In the genomic region with DNA sequence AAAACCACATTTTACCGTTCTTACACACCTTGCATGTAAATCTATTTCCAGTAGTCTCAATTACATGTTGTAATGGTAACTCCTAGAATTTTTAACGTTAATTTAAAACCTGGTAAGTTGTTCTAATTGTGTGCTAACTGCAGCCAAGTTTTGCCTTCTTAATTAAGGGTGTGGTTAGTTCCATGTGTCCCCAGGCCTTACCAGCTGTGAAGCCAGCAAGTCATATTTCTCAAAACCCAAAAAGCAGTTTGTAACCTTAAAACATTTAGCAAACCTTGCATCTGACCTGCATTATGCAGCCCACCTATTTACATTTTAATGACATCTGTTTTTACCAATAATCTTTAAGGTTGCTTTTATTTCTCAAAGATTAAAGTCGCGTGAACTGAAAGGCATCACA, we compare ENCODE assay signal across 25 cellular contexts. TPM values are rescaled to one million over a fixed set of nuclear protein-coding genes. Genes with fewer than 3 reads are reported as not detected.
DNase-seq lines count a peak whose midpoint lies in the region; ATAC-seq and TF ChIP-seq lines count a peak whose summit lies in the region.
"Had no signal": no experiment of that assay in that cellular context is flagged by ENCODE, and none has a peak within 500 bp of the region (broad histone marks: within the 10 kb centered on the region; RNA-seq: fewer than 3 reads in every experiment).

No MANE protein-coding gene starts in this region.

- peaks cover 15% of the 10 kb centered on the region for H3K27me3 Mint-ChIP-seq in GM23338 (ENCODE audit: insufficient read depth, low read depth, poor library complexity)
- H3K27me3 Mint-ChIP-seq: activated naive CD8-positive, alpha-beta T cell treated with anti-CD3 and anti-CD28 coated beads, Interleukin-2, amount 50 U/mL, for 24 hours had no signal

- H3K36me3 ChIP-seq in GM23338 (ENCODE audit: insufficient read depth) (peaks cover 11% of the 10 kb centered on the region; the same call in 1 of the 2 replicates), NT2/D1 (ENCODE audit: insufficient read depth, insufficient read length, low read length) (peaks cover 24% of the 10 kb centered on the region), esophagus squamous epithelium (no peaks in the 10 kb centered on the region), neuron (ENCODE audit: insufficient read depth, low read length) (no peaks in the 10 kb centered on the region), vagina (peaks cover 0 to 4% of the 10 kb centered on the region in 2 donors), H7 (replicated peaks; ENCODE audit: control insufficient read depth, insufficient read depth, low read length) (no peaks in the 10 kb centered on the region)

- H3K27ac ChIP-seq in GM23338 (ENCODE audit: low read depth) (no peak overlapping the region; the same call in 1 of the 2 replicates), esophagus squamous epithelium (peak overlapping the region in 3 of 4 donors; percentile 62 to 74 (median 71)), vagina (no peak overlapping the region)
- H3K27ac ChIP-seq: parathyroid adenoma, PC-9 had no signal

- peak overlapping the region; percentile 61 for H3K9ac ChIP-seq in NT2/D1 (ENCODE audit: insufficient read length, low read depth)
- H3K9ac ChIP-seq: parathyroid adenoma had no signal

- H2AFZ ChIP-seq in GM23338 (no peak overlapping the region), neuron (ENCODE audit: low read depth, low read length) (no peak overlapping the region)
- H2AFZ ChIP-seq: parathyroid adenoma, PC-9 had no signal

- peak overlapping the region; percentile 75 for H3K4me3 Mint-ChIP-seq in GM23338
- H3K4me3 Mint-ChIP-seq: activated naive CD8-positive, alpha-beta T cell treated with anti-CD3 and anti-CD28 coated beads, Interleukin-2, amount 50 U/mL, for 24 hours; CD4-positive, alpha-beta memory T cell; stimulated activated effector memory CD8-positive, alpha-beta T cell treated with anti-CD3 and anti-CD28 coated beads, Interleukin-12 subunit alpha, Interleukin-12 subunit beta, amount 100 ng/mL, for 72 hours; T-helper 1 cell treated with Interleukin-12 subunit alpha and Interleukin-12 subunit beta and Interleukin-4 antibody, amounts not matched to agents 30 μg/mL and 1 μg/mL, for 36 hours had no signal

- peaks cover 34% of the 10 kb centered on the region for H3K9me3 ChIP-seq in NT2/D1 (ENCODE audit: insufficient read depth, low read length)
- H3K9me3 ChIP-seq in esophagus squamous epithelium, result peaks cover 0 to 8% (median 0%) of the 10 kb centered on the region in 3 donors
- H3K9me3 ChIP-seq in neuron (ENCODE audit: low read length), result peaks cover 6% of the 10 kb centered on the region
- H3K9me3 ChIP-seq in vagina, result no peaks in the 10 kb centered on the region

- DNase-seq in GM23338 (ENCODE audit: low spot score) (no peak), NT2/D1 (ENCODE audit: low read depth, low spot score) (no peak), esophagus squamous epithelium (lab: John Stamatoyannopoulos, UW) (no peak), retina (no peak), vagina (ENCODE audit: extremely low spot score in 2 of 2) (no peak), H7 (no peak)
- DNase-seq: activated CD8-positive, alpha-beta memory T cell treated with anti-CD3 and anti-CD28 coated beads, Interleukin-2, amount 50 U/mL, for 4 hours; activated effector memory CD4-positive, alpha-beta T cell treated with Interleukin-2 at 50 U/mL for 16 hours; activated naive CD8-positive, alpha-beta T cell treated with anti-CD3 and anti-CD28 coated beads, Interleukin-2, amount 50 U/mL, for 24 hours; CD4-positive, alpha-beta memory T cell; cortex of kidney; DMS79 treated with DMSO at 0.1 percent for 48 hours; foreskin melanocyte; IMR-90; kidney glomerular epithelial cell; mesenchymal stem cell; naive thymus-derived CD8-positive, alpha-beta T cell; NCI-H1694 treated with DMSO at 0.1 percent for 48 hours; NCI-H748 treated with DMSO at 0.1 percent for 48 hours; PC-9 had no signal

- peaks cover 27% of the 10 kb centered on the region for H3K79me2 ChIP-seq in GM23338 (replicated peaks; ENCODE audit: insufficient read depth)
- H3K79me2 ChIP-seq: parathyroid adenoma had no signal

- intact Hi-C loops in esophagus squamous epithelium (cut with DNase I), result no loop called here
- intact Hi-C loops in vagina (cut with DNase I), result no loop called here

- no peak overlapping the region for H3K27ac Mint-ChIP-seq in GM23338
- H3K27ac Mint-ChIP-seq: activated naive CD8-positive, alpha-beta T cell treated with anti-CD3 and anti-CD28 coated beads, Interleukin-2, amount 50 U/mL, for 24 hours; CD4-positive, alpha-beta memory T cell; naive thymus-derived CD8-positive, alpha-beta T cell; stimulated activated effector memory CD8-positive, alpha-beta T cell treated with anti-CD3 and anti-CD28 coated beads, Interleukin-12 subunit alpha, Interleukin-12 subunit beta, amount 100 ng/mL, for 72 hours; T-helper 1 cell treated with Interleukin-12 subunit alpha and Interleukin-12 subunit beta and Interleukin-4 antibody, amounts not matched to agents 30 μg/mL and 1 μg/mL, for 36 hours had no signal

- 54 to 64% methylated on average over 4 of the region's 4 CpGs for WGBS in esophagus squamous epithelium, 2 donors

- no peak for TF ChIP-seq POLR2A in esophagus squamous epithelium (IDR thresholded peaks at IDR 0.05)
- no peak for TF ChIP-seq POLR2A in vagina (IDR thresholded peaks at IDR 0.05)

- H4K20me1 ChIP-seq in GM23338 (replicated peaks; ENCODE audit: insufficient read depth), result no peaks in the 10 kb centered on the region; the same call in none of the 2 replicates

- no peaks in the 10 kb centered on the region for H3F3A ChIP-seq in GM23338 (replicated peaks; ENCODE audit: low read depth)

- H3K4me2 ChIP-seq in GM23338, result peak overlapping the region; percentile 76
- H3K4me2 ChIP-seq: PC-9 had no signal

- H3K4me1 ChIP-seq in GM23338 (ENCODE audit: insufficient read depth) (peaks cover 19% of the 10 kb centered on the region), NT2/D1 (ENCODE audit: insufficient read depth, insufficient read length) (no peaks in the 10 kb centered on the region), esophagus squamous epithelium (peaks cover 7 to 48% (median 13%) of the 10 kb centered on the region in 3 donors), neuron (ENCODE audit: insufficient read depth, low read length) (no peaks in the 10 kb centered on the region), vagina (peaks cover 18% of the 10 kb centered on the region)
- H3K4me1 ChIP-seq: parathyroid adenoma had no signal

- no peak for TF ChIP-seq CTCF in GM23338 (conservative IDR thresholded peaks at IDR 0.05; ENCODE audit: low read depth in 2 of 2)
- TF ChIP-seq CTCF in esophagus squamous epithelium (IDR thresholded peaks at IDR 0.05), result no peak
- TF ChIP-seq CTCF in vagina (IDR thresholded peaks at IDR 0.05), result no peak

- no peak for ATAC-seq in GM23338
- ATAC-seq in GM19035 (IDR thresholded peaks at IDR 0.05; ENCODE audit: unreplicated experiment), result no peak
- ATAC-seq: activated naive CD8-positive, alpha-beta T cell treated with anti-CD3 and anti-CD28 coated beads, Interleukin-2, amount 50 U/mL, for 24 hours; naive thymus-derived CD8-positive, alpha-beta T cell; stimulated activated effector memory CD8-positive, alpha-beta T cell treated with anti-CD3 and anti-CD28 coated beads, Interleukin-12 subunit alpha, Interleukin-12 subunit beta, amount 100 ng/mL, for 72 hours had no signal

- peaks cover 40% of the 10 kb centered on the region for H3K4me1 Mint-ChIP-seq in GM23338
- H3K4me1 Mint-ChIP-seq: activated naive CD8-positive, alpha-beta T cell treated with anti-CD3 and anti-CD28 coated beads, Interleukin-2, amount 50 U/mL, for 24 hours; stimulated activated effector memory CD8-positive, alpha-beta T cell treated with anti-CD3 and anti-CD28 coated beads, Interleukin-12 subunit alpha, Interleukin-12 subunit beta, amount 100 ng/mL, for 72 hours had no signal

- peaks cover 37% of the 10 kb centered on the region for H3K36me3 Mint-ChIP-seq in GM23338 (ENCODE audit: low read depth)
- H3K36me3 Mint-ChIP-seq: stimulated activated effector memory CD8-positive, alpha-beta T cell treated with anti-CD3 and anti-CD28 coated beads, Interleukin-12 subunit alpha, Interleukin-12 subunit beta, amount 100 ng/mL, for 72 hours had no signal

- peaks cover 29% of the 10 kb centered on the region for H3K9me3 Mint-ChIP-seq in GM23338

- no peaks in the 10 kb centered on the region for H3K9me2 ChIP-seq in GM23338 (ENCODE audit: insufficient read depth)

- H3K4me3 ChIP-seq in GM23338, result peak overlapping the region; percentile 63
- H3K4me3 ChIP-seq in NT2/D1 (ENCODE audit: insufficient read length, low read depth), result peak overlapping the region; percentile 54
- H3K4me3 ChIP-seq in esophagus squamous epithelium, result peak overlapping the region in 3 of 4 donors; percentile 14 to 45 (median 27)
- H3K4me3 ChIP-seq in neuron (ENCODE audit: low read length), result peak overlapping the region; percentile 61
- no peak overlapping the region for H3K4me3 ChIP-seq in vagina
- H3K4me3 ChIP-seq in H7 (ENCODE audit: insufficient read depth, low read depth, low read length), result no peak overlapping the region
- H3K4me3 ChIP-seq: PC-9 had no signal

- H3K27me3 ChIP-seq in GM23338 (ENCODE audit: insufficient read depth) (no peaks in the 10 kb centered on the region), NT2/D1 (ENCODE audit: insufficient read depth, insufficient read length) (no peaks in the 10 kb centered on the region), esophagus squamous epithelium (no peaks in the 10 kb centered on the region), neuron (ENCODE audit: insufficient read depth, low read length) (no peaks in the 10 kb centered on the region), vagina (no peaks in the 10 kb centered on the region), H7 (ENCODE audit: control insufficient read depth, insufficient read depth, low read length) (no peaks in the 10 kb centered on the region)

TF ChIP-seq in GM23338, 12 proteins besides CTCF, POLR2A, EP300 and RAD21 (continues in another document):
- no peak for TF ChIP-seq POLR2AphosphoS5 (IDR thresholded peaks at IDR 0.05; ENCODE audit: low read depth)
- no peak for TF ChIP-seq ZNF331 (CRISPR knock-in tag; IDR thresholded peaks at IDR 0.05; ENCODE audit: low read depth)

RNA-seq across cellular contexts. Expression of gene FAM47E, which starts 18.4 kb away (rescaled TPM):
- total RNA-seq in GM23338 (2014; rRNA removed; shearing (Covaris generic)), result 0.66 and 2.9 TPM in 2 replicates
- 2.3 and 4.4 TPM in 2 replicates for polyA plus RNA-seq in GM23338 (2016; fragmentation: Nextera tagmentation; extraction: Ambion mirVana)
- total RNA-seq in esophagus squamous epithelium (under 1 TPM in 2 of 4 donors, not detected in 2; 0.44 to 0.76 TPM), vagina (0.49 TPM)
- 0.17 and 1.4 TPM in 2 replicates for total RNA-seq in H7 (2014; rRNA removed; shearing (Covaris generic))
- total RNA-seq: IMR-90 had no signal

RNA-seq across cellular contexts. Expression of gene SCARB2, which starts 19.5 kb away (rescaled TPM):
- total RNA-seq in GM23338 (2014; rRNA removed; shearing (Covaris generic)), result 40.8 and 41.0 TPM in 2 replicates
- 15.4 and 17.7 TPM in 2 replicates for polyA plus RNA-seq in GM23338 (2016; fragmentation: Nextera tagmentation; extraction: Ambion mirVana)
- total RNA-seq in esophagus squamous epithelium, result 10 to 100 TPM; 50.3 to 91.2 (median 72.8) TPM
- total RNA-seq in vagina, result 156 TPM
- 39.4 and 53.0 TPM in 2 replicates for total RNA-seq in H7 (2014; rRNA removed; shearing (Covaris generic))

Comparison
In these comparisons a context has a peak if more than half of its experiments do, and no peak if none do; other contexts are left out.
1. H3K27ac ChIP-seq: peak in esophagus squamous epithelium (3 of 4); none in GM23338 (single experiment) and vagina (single experiment).
2. H3K4me3 ChIP-seq: peak in GM23338 (single experiment), NT2/D1 (single experiment), esophagus squamous epithelium (3 of 4) and neuron (single experiment); none in vagina (0 of 2) and H7 (single experiment).